21 cellular contexts compared by ENCODE assay signal in genomic region chr7:157667731-157668130, GRCh38.
DNase-seq lines count a peak whose midpoint lies in the region; ATAC-seq, FAIRE-seq and TF ChIP-seq lines count a peak whose summit lies in the region.
"Had no signal": no experiment of that assay in that cellular context is flagged by ENCODE, and none has a peak within 500 bp of the region (broad histone marks: within the 10 kb centered on the region; RNA-seq: fewer than 3 reads in every experiment).

No MANE protein-coding gene starts in this region.

- H3K9me3 Mint-ChIP-seq in activated naive CD8-positive, alpha-beta T cell treated with anti-CD3 and anti-CD28 coated beads, Interleukin-2, amount 10 ng/mL, durations not matched to agents 7 days and 5 days = no peaks in the 10 kb centered on the region
- no peaks in the 10 kb centered on the region for H3K9me3 Mint-ChIP-seq in activated naive CD8-positive, alpha-beta T cell treated with anti-CD3 and anti-CD28 coated beads for 36 hours
- H3K9me3 Mint-ChIP-seq in stimulated activated memory B cell treated with anti-CD40 and anti-IgM and Interleukin-4, amounts not matched to agents 10 μg/mL and 1 μg/mL and 100 μg/mL, for 72 hours = no peaks in the 10 kb centered on the region

- H3K27me3 Mint-ChIP-seq in activated naive CD8-positive, alpha-beta T cell treated with anti-CD3 and anti-CD28 coated beads, Interleukin-2, amount 10 ng/mL, durations not matched to agents 7 days and 5 days = peaks cover 35% of the 10 kb centered on the region
- peaks cover 27% of the 10 kb centered on the region for H3K27me3 Mint-ChIP-seq in activated naive CD8-positive, alpha-beta T cell treated with anti-CD3 and anti-CD28 coated beads for 36 hours
- H3K27me3 Mint-ChIP-seq in stimulated activated memory B cell treated with anti-CD40 and anti-IgM and Interleukin-4, amounts not matched to agents 10 μg/mL and 1 μg/mL and 100 μg/mL, for 72 hours = peaks cover 41% of the 10 kb centered on the region

- H3K9ac ChIP-seq in DND-41 (ENCODE audit: low read depth, low read length) = peak overlapping the region; percentile 68
- no peak overlapping the region for H3K9ac ChIP-seq in kidney (ENCODE audit: low read length in 2 of 2)
- H3K9ac ChIP-seq: SK-N-SH had no signal

- peak; percentile 17 for DNase-seq in activated naive CD8-positive, alpha-beta T cell treated with anti-CD3 and anti-CD28 coated beads, Interleukin-2, amount 10 ng/mL, durations not matched to agents 7 days and 5 days
- DNase-seq in activated naive CD8-positive, alpha-beta T cell treated with anti-CD3 and anti-CD28 coated beads for 36 hours = no peak
- no peak for DNase-seq in DND-41
- DNase-seq in kidney = peak; percentile 51
- peak; percentile 45 for DNase-seq in sciatic nerve (ENCODE audit: low spot score)
- DNase-seq in stimulated activated naive CD8-positive, alpha-beta T cell treated with anti-CD3 and anti-CD28 coated beads, Interleukin-15, Interleukin-2, amounts not matched to agents 100 U/mL and 50 U/mL, for 24 hours = no peak
- no peak for DNase-seq in foreskin keratinocyte
- DNase-seq: 8988T, MG63, NCI-H1417 treated with DMSO at 0.1 percent for 48 hours, NCI-H187, NCI-H446, NCI-H526 treated with DMSO at 0.1 percent for 48 hours, OCI-M1, SHP77 had no signal

- no peak overlapping the region for H2AFZ ChIP-seq in DND-41 (ENCODE audit: low read depth, low read length)

- no peak for FAIRE-seq in kidney (lab: Jason Lieb, UNC)
- FAIRE-seq: GM19239, H1 had no signal

- peaks cover 93% of the 10 kb centered on the region for H3K79me2 ChIP-seq in DND-41 (ENCODE audit: insufficient read depth, low read length)

- intact Hi-C loops in kidney (cut with DNase I) (no loop called here), sciatic nerve (cut with DNase I) (no loop called here)

- H3K27ac Mint-ChIP-seq in activated naive CD8-positive, alpha-beta T cell treated with anti-CD3 and anti-CD28 coated beads, Interleukin-2, amount 10 ng/mL, durations not matched to agents 7 days and 5 days = no peak overlapping the region
- no peak overlapping the region for H3K27ac Mint-ChIP-seq in activated naive CD8-positive, alpha-beta T cell treated with anti-CD3 and anti-CD28 coated beads for 36 hours
- H3K27ac Mint-ChIP-seq in stimulated activated memory B cell treated with anti-CD40 and anti-IgM and Interleukin-4, amounts not matched to agents 10 μg/mL and 1 μg/mL and 100 μg/mL, for 72 hours = no peak overlapping the region
- H3K27ac Mint-ChIP-seq: IgD-negative memory B cell had no signal

- H3K4me3 Mint-ChIP-seq in activated naive CD8-positive, alpha-beta T cell treated with anti-CD3 and anti-CD28 coated beads, Interleukin-2, amount 10 ng/mL, durations not matched to agents 7 days and 5 days = no peak overlapping the region
- H3K4me3 Mint-ChIP-seq in activated naive CD8-positive, alpha-beta T cell treated with anti-CD3 and anti-CD28 coated beads for 36 hours = no peak overlapping the region
- no peak overlapping the region for H3K4me3 Mint-ChIP-seq in stimulated activated memory B cell treated with anti-CD40 and anti-IgM and Interleukin-4, amounts not matched to agents 10 μg/mL and 1 μg/mL and 100 μg/mL, for 72 hours

- no peaks in the 10 kb centered on the region for H3K36me3 Mint-ChIP-seq in activated naive CD8-positive, alpha-beta T cell treated with anti-CD3 and anti-CD28 coated beads, Interleukin-2, amount 10 ng/mL, durations not matched to agents 7 days and 5 days
- no peaks in the 10 kb centered on the region for H3K36me3 Mint-ChIP-seq in activated naive CD8-positive, alpha-beta T cell treated with anti-CD3 and anti-CD28 coated beads for 36 hours
- H3K36me3 Mint-ChIP-seq in stimulated activated memory B cell treated with anti-CD40 and anti-IgM and Interleukin-4, amounts not matched to agents 10 μg/mL and 1 μg/mL and 100 μg/mL, for 72 hours = no peaks in the 10 kb centered on the region

- H3K27me3 ChIP-seq in DND-41 (ENCODE audit: insufficient read depth, low read length, poor library complexity) (no peaks in the 10 kb centered on the region), foreskin keratinocyte (no peaks in the 10 kb centered on the region)
- H3K27me3 ChIP-seq: MG63 had no signal

- peaks cover 49% of the 10 kb centered on the region for H3K36me3 ChIP-seq in DND-41 (ENCODE audit: insufficient read depth, low read length)
- H3K36me3 ChIP-seq in kidney (ENCODE audit: control insufficient read depth in 1 of 2, insufficient read depth in 2 of 2, low read length in 2 of 2) = no peaks in the 10 kb centered on the region
- H3K36me3 ChIP-seq: MG63 had no signal

- POLR2A ChIA-PET in activated naive CD8-positive, alpha-beta T cell treated with anti-CD3 and anti-CD28 coated beads, Interleukin-2, amount 10 ng/mL, durations not matched to agents 7 days and 5 days (lab: Charles Lee) = no interaction called here

- no peak for ATAC-seq in activated naive CD8-positive, alpha-beta T cell treated with anti-CD3 and anti-CD28 coated beads, Interleukin-2, amount 10 ng/mL, durations not matched to agents 7 days and 5 days (ENCODE audit: low read depth)
- ATAC-seq in DND-41 (ENCODE audit: insufficient read depth, low read depth) (no peak), sciatic nerve (no peak), foreskin keratinocyte (no peak)
- no peak for ATAC-seq in stimulated activated naive CD8-positive, alpha-beta T cell treated with anti-CD3 and anti-CD28 coated beads, Interleukin-15, Interleukin-2, amounts not matched to agents 100 U/mL and 50 U/mL, for 24 hours
- ATAC-seq in stimulated activated memory B cell treated with anti-CD40 and anti-IgM and Interleukin-4, amounts not matched to agents 10 μg/mL and 1 μg/mL and 100 μg/mL, for 72 hours = no peak

- H3K4me1 ChIP-seq in DND-41 (ENCODE audit: insufficient read depth, low read length) (peaks cover 91% of the 10 kb centered on the region), kidney (ENCODE audit: control insufficient read depth in 1 of 2, insufficient read depth in 1 of 2, low read depth in 1 of 2, low read length in 2 of 2) (no peaks in the 10 kb centered on the region), foreskin keratinocyte (no peaks in the 10 kb centered on the region)

- H3K4me1 Mint-ChIP-seq in activated naive CD8-positive, alpha-beta T cell treated with anti-CD3 and anti-CD28 coated beads, Interleukin-2, amount 10 ng/mL, durations not matched to agents 7 days and 5 days = peaks cover 7% of the 10 kb centered on the region
- H3K4me1 Mint-ChIP-seq in activated naive CD8-positive, alpha-beta T cell treated with anti-CD3 and anti-CD28 coated beads for 36 hours = peaks cover 20% of the 10 kb centered on the region
- no peaks in the 10 kb centered on the region for H3K4me1 Mint-ChIP-seq in stimulated activated memory B cell treated with anti-CD40 and anti-IgM and Interleukin-4, amounts not matched to agents 10 μg/mL and 1 μg/mL and 100 μg/mL, for 72 hours
- H3K4me1 Mint-ChIP-seq: IgD-negative memory B cell had no signal

- 0 out of 2 replicates have a peak, but pooled peaks cover 5% of the 10 kb centered on the region for H4K20me1 ChIP-seq in DND-41 (ENCODE audit: insufficient read depth, low read length)

- H3K4me3 ChIP-seq in DND-41 (ENCODE audit: low read depth in 1 of 2, low read length in 2 of 2) = no peak overlapping the region; a peak in 1 of 4 replicates
- no peak overlapping the region for H3K4me3 ChIP-seq in kidney (ENCODE audit: low read length in 2 of 2)
- H3K4me3 ChIP-seq: MG63 had no signal

- H3K9me3 ChIP-seq in DND-41 (ENCODE audit: insufficient read depth, low read length, severe bottlenecking) (no peaks in the 10 kb centered on the region), kidney (ENCODE audit: control insufficient read depth in 1 of 2, low read length in 2 of 2) (no peaks in the 10 kb centered on the region)
- H3K9me3 ChIP-seq: MG63, SK-N-SH had no signal

- peak overlapping the region; percentile 65; the same call in 1 of the 2 replicates for H3K4me2 ChIP-seq in DND-41 (ENCODE audit: insufficient read depth, low read length)
- H3K4me2 ChIP-seq: SK-N-SH had no signal

- peak overlapping the region; percentile 98 for H3K27ac ChIP-seq in DND-41 (ENCODE audit: low read length)
- H3K27ac ChIP-seq in kidney (ENCODE audit: low read depth in 2 of 2, low read length in 2 of 2) = no peak overlapping the region
- H3K27ac ChIP-seq in foreskin keratinocyte = no peak overlapping the region
- H3K27ac ChIP-seq: C4-2B had no signal

- TF ChIP-seq CTCF in DND-41 (IDR thresholded peaks at IDR 0.05; ENCODE audit: borderline replicate concordance, extremely low read depth, low read length, poor library complexity, severe bottlenecking) (no peak), kidney (IDR thresholded peaks at IDR 0.05; ENCODE audit: borderline replicate concordance, extremely low read depth, insufficient read depth) (no peak), foreskin keratinocyte (conservative IDR thresholded peaks at IDR 0.05) (no peak)

Comparison
In these comparisons a context has a peak if more than half of its experiments do, and no peak if none do; other contexts are left out.
1. DNase-seq: peak in activated naive CD8-positive, alpha-beta T cell treated with anti-CD3 and anti-CD28 coated beads, Interleukin-2, amount 10 ng/mL, durations not matched to agents 7 days and 5 days (single experiment), kidney (single experiment) and sciatic nerve (single experiment); none in activated naive CD8-positive, alpha-beta T cell treated with anti-CD3 and anti-CD28 coated beads for 36 hours (single experiment), DND-41 (single experiment), stimulated activated naive CD8-positive, alpha-beta T cell treated with anti-CD3 and anti-CD28 coated beads, Interleukin-15, Interleukin-2, amounts not matched to agents 100 U/mL and 50 U/mL, for 24 hours (single experiment) and foreskin keratinocyte (0 of 2).